24 cellular contexts compared by ENCODE assay signal in genomic region chr2:118861741-118862140, GRCh38. TPM values are rescaled to one million over a fixed set of nuclear protein-coding genes. Genes with fewer than 3 reads are reported as not detected.
DNase-seq lines count a peak whose midpoint lies in the region; ATAC-seq and TF ChIP-seq lines count a peak whose summit lies in the region.
"Had no signal": no experiment of that assay in that cellular context is flagged by ENCODE, and none has a peak within 500 bp of the region (broad histone marks: within the 10 kb centered on the region; RNA-seq: fewer than 3 reads in every experiment).

No MANE protein-coding gene starts in this region.

- H3K4me3 Mint-ChIP-seq in activated naive CD4-positive, alpha-beta T cell treated with anti-CD3 and anti-CD28 coated beads for 36 hours, result no peak overlapping the region

- TF ChIP-seq CTCF in AG09309 (IDR thresholded peaks at IDR 0.05; ENCODE audit: control insufficient read depth, insufficient read depth, low read depth, low read length, missing control alignments) (no peak), foreskin keratinocyte (conservative IDR thresholded peaks at IDR 0.05) (no peak)

- no peak overlapping the region for H3K27ac Mint-ChIP-seq in activated naive CD4-positive, alpha-beta T cell treated with anti-CD3 and anti-CD28 coated beads for 36 hours

- peaks cover 14% of the 10 kb centered on the region; the same call in 1 of the 2 replicates for H3F3A ChIP-seq in GM23248 (ENCODE audit: insufficient read depth)

- intact Hi-C loops in activated naive CD4-positive, alpha-beta T cell treated with anti-CD3 and anti-CD28 coated beads for 36 hours (cut with micrococcal nuclease), result no loop called here

- peak; percentile 45 for ATAC-seq in foreskin keratinocyte
- no peak for ATAC-seq in GM19452 (IDR thresholded peaks at IDR 0.05; ENCODE audit: unreplicated experiment)
- ATAC-seq: GM12878, Right ventricle myocardium inferior had no signal

- H3K79me2 ChIP-seq in GM23248 (ENCODE audit: insufficient read depth), result no peaks in the 10 kb centered on the region

- H3K9me3 ChIP-seq in GM23248 (ENCODE audit: low read depth) (no peaks in the 10 kb centered on the region), SJSA1 (replicated peaks) (no peaks in the 10 kb centered on the region)
- H3K9me3 ChIP-seq: Peyer's patch had no signal

- H3K36me3 ChIP-seq in GM23248 (ENCODE audit: low read depth), result no peaks in the 10 kb centered on the region
- H3K36me3 ChIP-seq in SJSA1, result no peaks in the 10 kb centered on the region
- H3K36me3 ChIP-seq: Peyer's patch had no signal

- H3K9me2 ChIP-seq in GM23248 (ENCODE audit: insufficient read depth), result no peaks in the 10 kb centered on the region

- peaks cover 2% of the 10 kb centered on the region for H3K4me1 Mint-ChIP-seq in activated naive CD4-positive, alpha-beta T cell treated with anti-CD3 and anti-CD28 coated beads for 36 hours (ENCODE audit: low read depth)

- no peaks in the 10 kb centered on the region for H3K36me3 Mint-ChIP-seq in activated naive CD4-positive, alpha-beta T cell treated with anti-CD3 and anti-CD28 coated beads for 36 hours (ENCODE audit: low read depth)

- H3K4me3 ChIP-seq in AG09309 (ENCODE audit: control insufficient read depth, low read depth, low read length) (no peak overlapping the region), GM23248 (no peak overlapping the region), SJSA1 (no peak overlapping the region)
- H3K4me3 ChIP-seq: GM12878, Peyer's patch had no signal

- DNase-seq in AG09309 (ENCODE audit: low read depth) (peak; percentile 31), GM23248 (peak; percentile 68), SJSA1 (ENCODE audit: low read depth in 1 of 2, low spot score in 2 of 2) (peak in 1 of 2 experiments; percentile 37), foreskin keratinocyte (no peak), NCI-H2227 (lab: John Stamatoyannopoulos, UW; ENCODE audit: unreplicated experiment) (no peak), H4 (ENCODE audit: low spot score) (no peak)
- DNase-seq in activated naive CD4-positive, alpha-beta T cell treated with anti-CD3 and anti-CD28 coated beads for 36 hours, result no peak
- DNase-seq: DMS53, H7, KG1, MV-4-11, NCI-H1105 treated with DMSO at 0.1 percent for 48 hours, NCI-H2029 treated with DMSO at 0.1 percent for 48 hours, NCI-H345, NCI-H524 treated with DMSO at 0.1 percent for 48 hours, NCI-H82, Peyer's patch had no signal

- H3K27me3 ChIP-seq in GM23248 (replicated peaks; ENCODE audit: insufficient read depth) (peaks cover 11% of the 10 kb centered on the region; the same call in 1 of the 2 replicates), SJSA1 (replicated peaks) (no peaks in the 10 kb centered on the region), foreskin keratinocyte (peaks cover 42% of the 10 kb centered on the region)

- H3K4me1 ChIP-seq in GM23248 (ENCODE audit: insufficient read depth) (peaks cover 19% of the 10 kb centered on the region), SJSA1 (replicated peaks) (peaks cover 15% of the 10 kb centered on the region), foreskin keratinocyte (peaks cover 9% of the 10 kb centered on the region)

- peaks cover 53% of the 10 kb centered on the region for H3K27me3 Mint-ChIP-seq in activated naive CD4-positive, alpha-beta T cell treated with anti-CD3 and anti-CD28 coated beads for 36 hours (ENCODE audit: low read depth)

- in situ Hi-C loops in GM23248 (cut with MboI), result loop anchor here (5.0 to 25.0 kb wide), 4 partner anchors 299 to 827 kb away; no protein-coding TSS in a partner anchor

- CTCF ChIA-PET in activated naive CD4-positive, alpha-beta T cell treated with anti-CD3 and anti-CD28 coated beads for 36 hours (lab: Charles Lee), result no interaction called here

- no peak overlapping the region for H3K9ac ChIP-seq in GM23248

- WGBS in GM23248 (ENCODE audit: low coverage in 1 of 2, low lambda C conversion rate in 2 of 2, missing lambda C conversion rate in 2 of 2), 2 experiments, result 14 to 28% methylated on average over 1 of the region's 1 CpG

- no peak overlapping the region for H2AFZ ChIP-seq in GM23248

- peak overlapping the region; percentile 39 for H3K4me2 ChIP-seq in GM23248 (ENCODE audit: unreplicated experiment)

- H3K27ac ChIP-seq in GM23248 (no peak overlapping the region), SJSA1 (peak overlapping the region; percentile 15; the same call in 1 of the 2 replicates), foreskin keratinocyte (peak overlapping the region; percentile 14)
- H3K27ac ChIP-seq: C4-2B, HL-60, Peyer's patch had no signal

- H3K9me3 Mint-ChIP-seq in activated naive CD4-positive, alpha-beta T cell treated with anti-CD3 and anti-CD28 coated beads for 36 hours, result no peaks in the 10 kb centered on the region

- no peaks in the 10 kb centered on the region for H4K20me1 ChIP-seq in GM23248 (ENCODE audit: insufficient read depth)

RNA-seq across cellular contexts. Expression of gene EN1, which starts 14.3 kb away (rescaled TPM):
- total RNA-seq in GM23248 (2014; rRNA removed; shearing (Covaris generic)), result 7.0 and 9.1 TPM in 2 replicates
- 4.1 and 5.3 TPM in 2 replicates for polyA plus RNA-seq in GM23248 (2016; fragmentation: Nextera tagmentation; extraction: Ambion mirVana)
- 4.0 and 4.7 TPM in 2 replicates for total RNA-seq in SJSA1 (2014; rRNA removed; shearing (Covaris generic))
- total RNA-seq in foreskin keratinocyte, result 0.75 TPM in 1 of 2 replicates, not detected in the other
- polyA plus RNA-seq in foreskin keratinocyte, result 0.85 TPM in 1 of 2 replicates, not detected in the other
- not detected for total RNA-seq in activated naive CD4-positive, alpha-beta T cell treated with anti-CD3 and anti-CD28 coated beads for 36 hours
- total RNA-seq in H4 (2014; rRNA removed; shearing (Covaris generic)), result 0.06 and 0.35 TPM in 2 replicates
- total RNA-seq: A673; GM12878; H7; Peyer's patch; Right ventricle myocardium inferior; T-helper 1 cell treated with Interleukin-12 subunit alpha and Interleukin-12 subunit beta and Interleukin-4 antibody, amounts not matched to agents 30 ng/mL and 1 ng/mL, for 36 hours had no signal
- polyA plus RNA-seq: GM12878 had no signal

Comparison
In these comparisons a context has a peak if more than half of its experiments do, and no peak if none do; other contexts are left out.
1. DNase-seq: peak in AG09309 (single experiment) and GM23248 (single experiment); none in foreskin keratinocyte (0 of 2), activated naive CD4-positive, alpha-beta T cell treated with anti-CD3 and anti-CD28 coated beads for 36 hours (single experiment), NCI-H2227 (single experiment) and H4 (single experiment).